ENCODE assay signal across 8 cellular contexts in genomic region chr2:179936654-179937053, GRCh38.
DNase-seq lines count a peak whose midpoint lies in the region; ATAC-seq and TF ChIP-seq lines count a peak whose summit lies in the region.

No MANE protein-coding gene starts in this region.

- H3K4me1 ChIP-seq in GM23338 (ENCODE audit: insufficient read depth), result no peaks in the 10 kb centered on the region

- H3K4me3 Mint-ChIP-seq in GM23338, result no peak overlapping the region
- no peak overlapping the region for H3K4me3 Mint-ChIP-seq in naive thymus-derived CD8-positive, alpha-beta T cell

- ATAC-seq in GM23338, result peak; percentile 89
- ATAC-seq in naive thymus-derived CD8-positive, alpha-beta T cell, result no peak
- ATAC-seq in omental fat pad (ENCODE audit: low FRiP score), result no peak

- H3K27me3 Mint-ChIP-seq in GM23338 (ENCODE audit: insufficient read depth, low read depth, poor library complexity), result peaks cover 3% of the 10 kb centered on the region
- no peaks in the 10 kb centered on the region for H3K27me3 Mint-ChIP-seq in naive thymus-derived CD8-positive, alpha-beta T cell

- no peaks in the 10 kb centered on the region for H3K27me3 ChIP-seq in GM23338 (ENCODE audit: insufficient read depth)

- TF ChIP-seq CTCF in GM23338 (conservative IDR thresholded peaks at IDR 0.05; ENCODE audit: low read depth in 2 of 2) (peak; percentile 80 to 81), fibroblast of the aortic adventitia (IDR thresholded peaks at IDR 0.05; ENCODE audit: insufficient read depth, low read length) (peak; percentile 41), omental fat pad (IDR thresholded peaks at IDR 0.05) (no peak)

- H2AFZ ChIP-seq in GM23338, result no peak overlapping the region

- POLR2A ChIA-PET in naive thymus-derived CD8-positive, alpha-beta T cell (lab: Charles Lee), result no interaction called here

- 0 out of 3 replicates have a peak, but pooled peaks cover under 1% of the 10 kb centered on the region for H3K9me3 Mint-ChIP-seq in GM23338
- peaks cover 0 to 5% (median 0%) of the 10 kb centered on the region in 9 donors for H3K9me3 Mint-ChIP-seq in naive thymus-derived CD8-positive, alpha-beta T cell

- in situ Hi-C loops in Caki2 (cut with HindIII; ENCODE audit: low pct_unique_long_range_greater_than_20kb, low sequenced_read_pairs), result no loop called here

- no peak overlapping the region for H3K4me2 ChIP-seq in GM23338

- H3K4me1 Mint-ChIP-seq in GM23338, result peaks cover 13% of the 10 kb centered on the region
- H3K4me1 Mint-ChIP-seq in naive thymus-derived CD8-positive, alpha-beta T cell, result peaks cover 0 to 2% (median 0%) of the 10 kb centered on the region in 4 donors

- H3K9me2 ChIP-seq in GM23338 (ENCODE audit: insufficient read depth), result no peaks in the 10 kb centered on the region

- no peaks in the 10 kb centered on the region for H3F3A ChIP-seq in GM23338 (replicated peaks; ENCODE audit: low read depth)

- no peaks in the 10 kb centered on the region for H3K36me3 Mint-ChIP-seq in GM23338 (ENCODE audit: low read depth)
- peaks cover 25 to 55% (median 50%) of the 10 kb centered on the region in 3 donors for H3K36me3 Mint-ChIP-seq in naive thymus-derived CD8-positive, alpha-beta T cell

- no peaks in the 10 kb centered on the region for H4K20me1 ChIP-seq in GM23338 (replicated peaks; ENCODE audit: insufficient read depth)

- H3K4me3 ChIP-seq in GM23338 (no peak overlapping the region), fibroblast of the aortic adventitia (ENCODE audit: low read depth, low read length) (no peak overlapping the region)

- no peak overlapping the region for H3K27ac Mint-ChIP-seq in GM23338
- no peak overlapping the region for H3K27ac Mint-ChIP-seq in naive thymus-derived CD8-positive, alpha-beta T cell

- peak; percentile 6 for DNase-seq in Caki2 (ENCODE audit: low read depth)
- DNase-seq in GM23338 (ENCODE audit: low spot score), result peak; percentile 84
- DNase-seq in RPMI8226, result peak; percentile 71
- no peak for DNase-seq in fibroblast of the aortic adventitia (ENCODE audit: low read depth)
- peak; percentile 59 for DNase-seq in stimulated activated CD8-positive, alpha-beta memory T cell treated with anti-CD3 and anti-CD28 coated beads, Interleukin-4, amount 100 ng/mL, for 48 hours
- DNase-seq in Ammon's horn (ENCODE audit: low spot score), result no peak
- no peak for DNase-seq in naive thymus-derived CD8-positive, alpha-beta T cell
- no peak for DNase-seq in omental fat pad (ENCODE audit: low spot score)

- no peaks in the 10 kb centered on the region for H3K36me3 ChIP-seq in GM23338 (ENCODE audit: insufficient read depth)

- H3K27ac ChIP-seq in GM23338 (ENCODE audit: low read depth), result no peak overlapping the region

- no peaks in the 10 kb centered on the region for H3K79me2 ChIP-seq in GM23338 (replicated peaks; ENCODE audit: insufficient read depth)

TF ChIP-seq in GM23338, 12 proteins besides CTCF, POLR2A, EP300 and RAD21:
- TF ChIP-seq ZNF114 (CRISPR knock-in tag; IDR thresholded peaks at IDR 0.05) (no peak), REST (IDR thresholded peaks at IDR 0.05; ENCODE audit: unreplicated experiment) (no peak), STAT1 (IDR thresholded peaks at IDR 0.05; ENCODE audit: unreplicated experiment) (no peak), EZH2phosphoT487 (IDR thresholded peaks at IDR 0.05; ENCODE audit: unreplicated experiment) (no peak)
- TF ChIP-seq, protein P1, sequence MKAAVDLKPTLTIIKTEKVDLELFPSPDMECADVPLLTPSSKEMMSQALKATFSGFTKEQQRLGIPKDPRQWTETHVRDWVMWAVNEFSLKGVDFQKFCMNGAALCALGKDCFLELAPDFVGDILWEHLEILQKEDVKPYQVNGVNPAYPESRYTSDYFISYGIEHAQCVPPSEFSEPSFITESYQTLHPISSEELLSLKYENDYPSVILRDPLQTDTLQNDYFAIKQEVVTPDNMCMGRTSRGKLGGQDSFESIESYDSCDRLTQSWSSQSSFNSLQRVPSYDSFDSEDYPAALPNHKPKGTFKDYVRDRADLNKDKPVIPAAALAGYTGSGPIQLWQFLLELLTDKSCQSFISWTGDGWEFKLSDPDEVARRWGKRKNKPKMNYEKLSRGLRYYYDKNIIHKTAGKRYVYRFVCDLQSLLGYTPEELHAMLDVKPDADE (IDR thresholded peaks at IDR 0.05), result no peak
- TF ChIP-seq, protein P2, sequence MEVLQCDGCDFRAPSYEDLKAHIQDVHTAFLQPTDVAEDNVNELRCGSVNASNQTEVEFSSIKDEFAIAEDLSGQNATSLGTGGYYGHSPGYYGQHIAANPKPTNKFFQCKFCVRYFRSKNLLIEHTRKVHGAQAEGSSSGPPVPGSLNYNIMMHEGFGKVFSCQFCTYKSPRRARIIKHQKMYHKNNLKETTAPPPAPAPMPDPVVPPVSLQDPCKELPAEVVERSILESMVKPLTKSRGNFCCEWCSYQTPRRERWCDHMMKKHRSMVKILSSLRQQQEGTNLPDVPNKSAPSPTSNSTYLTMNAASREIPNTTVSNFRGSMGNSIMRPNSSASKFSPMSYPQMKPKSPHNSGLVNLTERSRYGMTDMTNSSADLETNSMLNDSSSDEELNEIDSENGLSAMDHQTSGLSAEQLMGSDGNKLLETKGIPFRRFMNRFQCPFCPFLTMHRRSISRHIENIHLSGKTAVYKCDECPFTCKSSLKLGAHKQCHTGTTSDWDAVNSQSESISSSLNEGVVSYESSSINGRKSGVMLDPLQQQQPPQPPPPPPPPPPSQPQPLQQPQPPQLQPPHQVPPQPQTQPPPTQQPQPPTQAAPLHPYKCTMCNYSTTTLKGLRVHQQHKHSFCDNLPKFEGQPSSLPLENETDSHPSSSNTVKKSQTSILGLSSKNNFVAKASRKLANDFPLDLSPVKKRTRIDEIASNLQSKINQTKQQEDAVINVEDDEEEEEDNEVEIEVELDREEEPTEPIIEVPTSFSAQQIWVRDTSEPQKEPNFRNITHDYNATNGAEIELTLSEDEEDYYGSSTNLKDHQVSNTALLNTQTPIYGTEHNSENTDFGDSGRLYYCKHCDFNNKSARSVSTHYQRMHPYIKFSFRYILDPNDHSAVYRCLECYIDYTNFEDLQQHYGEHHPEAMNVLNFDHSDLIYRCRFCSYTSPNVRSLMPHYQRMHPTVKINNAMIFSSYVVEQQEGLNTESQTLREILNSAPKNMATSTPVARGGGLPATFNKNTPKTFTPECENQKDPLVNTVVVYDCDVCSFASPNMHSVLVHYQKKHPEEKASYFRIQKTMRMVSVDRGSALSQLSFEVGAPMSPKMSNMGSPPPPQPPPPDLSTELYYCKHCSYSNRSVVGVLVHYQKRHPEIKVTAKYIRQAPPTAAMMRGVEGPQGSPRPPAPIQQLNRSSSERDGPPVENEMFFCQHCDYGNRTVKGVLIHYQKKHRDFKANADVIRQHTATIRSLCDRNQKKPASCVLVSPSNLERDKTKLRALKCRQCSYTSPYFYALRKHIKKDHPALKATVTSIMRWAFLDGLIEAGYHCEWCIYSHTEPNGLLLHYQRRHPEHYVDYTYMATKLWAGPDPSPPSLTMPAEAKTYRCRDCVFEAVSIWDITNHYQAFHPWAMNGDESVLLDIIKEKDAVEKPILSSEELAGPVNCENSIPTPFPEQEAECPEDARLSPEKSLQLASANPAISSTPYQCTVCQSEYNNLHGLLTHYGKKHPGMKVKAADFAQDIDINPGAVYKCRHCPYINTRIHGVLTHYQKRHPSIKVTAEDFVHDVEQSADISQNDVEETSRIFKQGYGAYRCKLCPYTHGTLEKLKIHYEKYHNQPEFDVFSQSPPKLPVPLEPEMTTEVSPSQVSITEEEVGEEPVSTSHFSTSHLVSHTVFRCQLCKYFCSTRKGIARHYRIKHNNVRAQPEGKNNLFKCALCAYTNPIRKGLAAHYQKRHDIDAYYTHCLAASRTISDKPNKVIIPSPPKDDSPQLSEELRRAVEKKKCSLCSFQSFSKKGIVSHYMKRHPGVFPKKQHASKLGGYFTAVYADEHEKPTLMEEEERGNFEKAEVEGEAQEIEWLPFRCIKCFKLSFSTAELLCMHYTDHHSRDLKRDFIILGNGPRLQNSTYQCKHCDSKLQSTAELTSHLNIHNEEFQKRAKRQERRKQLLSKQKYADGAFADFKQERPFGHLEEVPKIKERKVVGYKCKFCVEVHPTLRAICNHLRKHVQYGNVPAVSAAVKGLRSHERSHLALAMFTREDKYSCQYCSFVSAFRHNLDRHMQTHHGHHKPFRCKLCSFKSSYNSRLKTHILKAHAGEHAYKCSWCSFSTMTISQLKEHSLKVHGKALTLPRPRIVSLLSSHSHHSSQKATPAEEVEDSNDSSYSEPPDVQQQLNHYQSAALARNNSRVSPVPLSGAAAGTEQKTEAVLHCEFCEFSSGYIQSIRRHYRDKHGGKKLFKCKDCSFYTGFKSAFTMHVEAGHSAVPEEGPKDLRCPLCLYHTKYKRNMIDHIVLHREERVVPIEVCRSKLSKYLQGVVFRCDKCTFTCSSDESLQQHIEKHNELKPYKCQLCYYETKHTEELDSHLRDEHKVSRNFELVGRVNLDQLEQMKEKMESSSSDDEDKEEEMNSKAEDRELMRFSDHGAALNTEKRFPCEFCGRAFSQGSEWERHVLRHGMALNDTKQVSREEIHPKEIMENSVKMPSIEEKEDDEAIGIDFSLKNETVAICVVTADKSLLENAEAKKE (CRISPR knock-in tag; IDR thresholded peaks at IDR 0.05), result no peak

Comparison
In these comparisons a context has a peak if more than half of its experiments do, and no peak if none do; other contexts are left out.
1. DNase-seq: peak in Caki2 (single experiment), GM23338 (single experiment), RPMI8226 (single experiment) and stimulated activated CD8-positive, alpha-beta memory T cell treated with anti-CD3 and anti-CD28 coated beads, Interleukin-4, amount 100 ng/mL, for 48 hours (single experiment); none in fibroblast of the aortic adventitia (single experiment), Ammon's horn (single experiment), naive thymus-derived CD8-positive, alpha-beta T cell (0 of 10) and omental fat pad (single experiment).
2. CTCF ChIP-seq: peak in GM23338 (2 of 2) and fibroblast of the aortic adventitia (single experiment); none in omental fat pad (0 of 3).